ENCODE assay signal across 8 cellular contexts in the genomic region with DNA sequence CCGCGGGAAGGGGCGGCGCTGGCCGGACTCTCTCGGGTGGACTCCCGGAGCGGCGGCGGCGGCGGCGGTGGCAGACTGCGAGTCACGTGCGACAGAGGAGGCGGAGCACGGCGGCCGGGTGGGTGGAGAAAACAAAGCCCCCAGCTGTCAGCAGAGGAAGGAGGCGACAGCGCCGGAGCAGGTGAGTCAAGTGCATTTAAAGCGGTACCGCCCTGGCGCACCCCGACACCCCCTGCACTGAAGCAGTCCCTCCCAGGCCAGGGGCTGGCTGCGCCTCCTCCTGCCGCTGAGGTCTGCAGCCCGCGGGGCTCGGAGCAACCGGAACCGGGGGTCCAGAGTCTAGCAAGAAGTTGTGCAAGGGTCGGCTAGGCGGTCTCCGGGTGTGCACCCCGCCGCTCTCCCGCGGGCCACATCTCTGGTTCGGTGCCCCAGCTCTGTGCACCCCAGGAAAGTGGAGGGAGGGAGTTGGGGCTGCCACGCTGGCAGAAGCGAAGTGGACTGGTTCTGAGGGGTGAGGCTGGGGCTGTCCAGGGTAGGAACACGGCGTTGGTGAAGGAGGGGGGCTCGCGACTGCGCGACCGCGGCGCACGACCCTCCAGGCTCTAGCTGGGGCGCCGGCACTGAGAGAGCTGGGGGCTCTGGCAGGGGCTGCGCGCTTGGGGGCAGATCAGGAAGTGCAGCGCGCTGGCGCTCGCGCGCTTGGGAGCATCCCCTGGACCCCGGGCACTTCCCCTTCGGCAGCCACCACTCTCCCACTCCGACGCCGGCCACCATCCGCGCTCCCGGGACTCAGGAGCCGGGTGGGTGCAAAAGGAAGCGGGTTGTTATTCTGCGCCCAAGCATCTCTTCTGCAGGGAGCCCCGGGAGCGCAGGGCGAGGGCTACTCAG.
DNase-seq lines count a peak whose midpoint lies in the region; ATAC-seq and TF ChIP-seq lines count a peak whose summit lies in the region.

No MANE protein-coding gene starts in this region.

- DNase-seq in CD14-positive monocyte (ENCODE audit: low spot score), result peak; percentile 56
- DNase-seq in HUDEP-2 (lab: John Stamatoyannopoulos, UW; ENCODE audit: unreplicated experiment in 76 of 76), result peak in 59 of 76 experiments; percentile 1 to 75 (median 38)
- peak; percentile 83 to 85 for DNase-seq in activated T-cell treated with anti-CD3 and anti-CD28 coated beads, Interleukin-2, amount 50 U/mL, for 72 hours
- DNase-seq in fibroblast of lung (ENCODE audit: low read depth in 2 of 2), result peak; percentile 29 to 40
- peak; percentile 85 for DNase-seq in natural killer cell treated with Interleukin-12 subunit alpha and Interleukin-12 subunit beta and Interleukin-15 and Interleukin-18, amount 100 ng/mL, for 72 hours (ENCODE audit: low spot score)
- peak; percentile 68 for DNase-seq in stimulated activated naive CD4-positive, alpha-beta T cell treated with Interleukin-2 at 50 U/mL for 16 hours (lab: John Stamatoyannopoulos, UW)

- no peaks in the 10 kb centered on the region for H3K27me3 ChIP-seq in OCI-LY3 (ENCODE audit: low read depth, low read length)
- H3K27me3 ChIP-seq in fibroblast of lung (ENCODE audit: control insufficient read depth, insufficient read depth, low read length), result peaks cover 16% of the 10 kb centered on the region

- H3K9me3 Mint-ChIP-seq in CD14-positive monocyte, result peaks cover 0 to 7% (median 3%) of the 10 kb centered on the region in 7 donors
- no peaks in the 10 kb centered on the region for H3K9me3 Mint-ChIP-seq in activated T-cell treated with anti-CD3 and anti-CD28 coated beads, Interleukin-2, amount 50 U/mL, for 72 hours
- H3K9me3 Mint-ChIP-seq in natural killer cell treated with Interleukin-12 subunit alpha and Interleukin-12 subunit beta and Interleukin-15 and Interleukin-18, amount 100 ng/mL, for 72 hours, result no peaks in the 10 kb centered on the region

- H3K4me2 ChIP-seq in OCI-LY3 (ENCODE audit: low read length), result peak overlapping the region; percentile 99
- H3K4me2 ChIP-seq in fibroblast of lung (ENCODE audit: extremely low read depth, insufficient read depth, low read length), result peak overlapping the region; percentile 87

- intact Hi-C loops in CD14-positive monocyte (cut with micrococcal nuclease), result no loop called here

- H3K4me3 ChIP-seq in OCI-LY3 (ENCODE audit: low read length) (peak overlapping the region; percentile 95), fibroblast of lung (replicated peaks in 1 of 4; ENCODE audit: control extremely low read depth in 1 of 4, insufficient read depth in 1 of 4, low read depth in 3 of 4, low read length in 4 of 4) (peak overlapping the region; percentile 45 to 84 (median 74))

- H3K4me1 ChIP-seq in OCI-LY3 (ENCODE audit: low read length) (peaks cover 22% of the 10 kb centered on the region), fibroblast of lung (ENCODE audit: control insufficient read depth, extremely low read depth, insufficient read depth, low read length) (peaks cover 2% of the 10 kb centered on the region)

- H2AFZ ChIP-seq in OCI-LY3 (ENCODE audit: low read depth, low read length) (peak overlapping the region; percentile 95), fibroblast of lung (ENCODE audit: low read length) (peak overlapping the region; percentile 76)

- TF ChIP-seq CTCF in CD14-positive monocyte (IDR thresholded peaks at IDR 0.05), result no peak
- no peak for TF ChIP-seq CTCF in OCI-LY3 (IDR thresholded peaks at IDR 0.05; ENCODE audit: low read depth, low read length)
- no peak for TF ChIP-seq CTCF in fibroblast of lung (conservative IDR thresholded peaks at IDR 0.05 in 1 of 2, IDR thresholded peaks at IDR 0.05 in 1 of 2; ENCODE audit: low read depth in 1 of 2, low read length in 2 of 2)

- H3K79me2 ChIP-seq in OCI-LY3 (ENCODE audit: low read length) (no peaks in the 10 kb centered on the region), fibroblast of lung (ENCODE audit: control insufficient read depth, insufficient read depth, low read length) (no peaks in the 10 kb centered on the region)

- H3K36me3 ChIP-seq in OCI-LY3 (replicated peaks; ENCODE audit: low read depth, low read length) (no peaks in the 10 kb centered on the region), fibroblast of lung (ENCODE audit: control insufficient read depth, insufficient read depth, low read length) (no peaks in the 10 kb centered on the region)

- ATAC-seq in GM21360 (IDR thresholded peaks at IDR 0.05; ENCODE audit: unreplicated experiment), result peak; percentile 64
- ATAC-seq in activated T-cell treated with anti-CD3 and anti-CD28 coated beads, Interleukin-2, amount 50 U/mL, for 72 hours (replicated peaks in 1 of 2), result peak; percentile 80 to 82
- ATAC-seq in natural killer cell treated with Interleukin-12 subunit alpha and Interleukin-12 subunit beta and Interleukin-15 and Interleukin-18, amount 100 ng/mL, for 72 hours, result peak; percentile 75 to 78

- H3K27ac Mint-ChIP-seq in CD14-positive monocyte, result peak overlapping the region in 3 of 7 donors; percentile 24 to 43 (median 31)
- no peak overlapping the region for H3K27ac Mint-ChIP-seq in activated T-cell treated with anti-CD3 and anti-CD28 coated beads, Interleukin-2, amount 50 U/mL, for 72 hours
- H3K27ac Mint-ChIP-seq in natural killer cell treated with Interleukin-12 subunit alpha and Interleukin-12 subunit beta and Interleukin-15 and Interleukin-18, amount 100 ng/mL, for 72 hours, result peak overlapping the region; percentile 74 to 80

- peaks cover 0 to 5% of the 10 kb centered on the region in 2 donors for H3K36me3 Mint-ChIP-seq in CD14-positive monocyte
- H3K36me3 Mint-ChIP-seq in activated T-cell treated with anti-CD3 and anti-CD28 coated beads, Interleukin-2, amount 50 U/mL, for 72 hours (ENCODE audit: insufficient read depth in 2 of 2), result peaks cover 0 to 2% of the 10 kb centered on the region in 2 donors
- H3K36me3 Mint-ChIP-seq in natural killer cell treated with Interleukin-12 subunit alpha and Interleukin-12 subunit beta and Interleukin-15 and Interleukin-18, amount 100 ng/mL, for 72 hours, result no peaks in the 10 kb centered on the region

- peak overlapping the region; percentile 80 for H3K9ac ChIP-seq in OCI-LY3 (ENCODE audit: low read length)
- H3K9ac ChIP-seq in fibroblast of lung (ENCODE audit: insufficient read depth, low read length), result peak overlapping the region; percentile 59

- H4K20me1 ChIP-seq in OCI-LY3 (ENCODE audit: insufficient read depth, low read length) (no peaks in the 10 kb centered on the region), fibroblast of lung (ENCODE audit: control insufficient read depth, extremely low read depth, insufficient read depth, low read length) (no peaks in the 10 kb centered on the region)

- H3K4me1 Mint-ChIP-seq in CD14-positive monocyte, result peaks cover 30% of the 10 kb centered on the region
- H3K4me1 Mint-ChIP-seq in activated T-cell treated with anti-CD3 and anti-CD28 coated beads, Interleukin-2, amount 50 U/mL, for 72 hours (ENCODE audit: low read depth), result peaks cover 27% of the 10 kb centered on the region
- H3K4me1 Mint-ChIP-seq in natural killer cell treated with Interleukin-12 subunit alpha and Interleukin-12 subunit beta and Interleukin-15 and Interleukin-18, amount 100 ng/mL, for 72 hours (ENCODE audit: low read depth in 2 of 2), result peaks cover 29 to 33% of the 10 kb centered on the region in 2 donors

- peak overlapping the region; percentile 13; the same call in 1 of the 2 replicates for H3K27ac ChIP-seq in OCI-LY3 (ENCODE audit: low read length)
- H3K27ac ChIP-seq in fibroblast of lung (ENCODE audit: insufficient read depth, low read length), result no peak overlapping the region

- H3K9me3 ChIP-seq in OCI-LY3 (ENCODE audit: insufficient read depth, low read length), result no peaks in the 10 kb centered on the region
- H3K9me3 ChIP-seq in fibroblast of lung (ENCODE audit: control insufficient read depth, insufficient read depth, low read depth, low read length), result no peaks in the 10 kb centered on the region

- peaks cover 17 to 47% (median 25%) of the 10 kb centered on the region in 3 donors for H3K27me3 Mint-ChIP-seq in CD14-positive monocyte (ENCODE audit: low read depth in 3 of 3)
- H3K27me3 Mint-ChIP-seq in activated T-cell treated with anti-CD3 and anti-CD28 coated beads, Interleukin-2, amount 50 U/mL, for 72 hours (ENCODE audit: low read depth), result peaks cover 29% of the 10 kb centered on the region
- peaks cover 11 to 30% of the 10 kb centered on the region in 2 donors for H3K27me3 Mint-ChIP-seq in natural killer cell treated with Interleukin-12 subunit alpha and Interleukin-12 subunit beta and Interleukin-15 and Interleukin-18, amount 100 ng/mL, for 72 hours

- H3K4me3 Mint-ChIP-seq in CD14-positive monocyte, result peak overlapping the region; percentile 88 to 94
- H3K4me3 Mint-ChIP-seq in activated T-cell treated with anti-CD3 and anti-CD28 coated beads, Interleukin-2, amount 50 U/mL, for 72 hours, result peak overlapping the region; percentile 89 to 94
- H3K4me3 Mint-ChIP-seq in natural killer cell treated with Interleukin-12 subunit alpha and Interleukin-12 subunit beta and Interleukin-15 and Interleukin-18, amount 100 ng/mL, for 72 hours, result peak overlapping the region; percentile 97

Comparison
In these comparisons a context has a peak if more than half of its experiments do, and no peak if none do; other contexts are left out.
1. DNase-seq: peak in every context shown above with its lines; median percentile 85 in natural killer cell treated with Interleukin-12 subunit alpha and Interleukin-12 subunit beta and Interleukin-15 and Interleukin-18, amount 100 ng/mL, for 72 hours; 84 in activated T-cell treated with anti-CD3 and anti-CD28 coated beads, Interleukin-2, amount 50 U/mL, for 72 hours; 68 in stimulated activated naive CD4-positive, alpha-beta T cell treated with Interleukin-2 at 50 U/mL for 16 hours; 56 in CD14-positive monocyte; 38 in HUDEP-2; 34 in fibroblast of lung.